In genomic region chr11:33732176-33732575, GRCh38 we compare ENCODE assay signal across 1 cellular context.
A peak's percentile ranks its signal among the peaks of the same experiment; 100 is the strongest.
TF ChIP-seq lines count a peak whose summit lies in the region.

No MANE protein-coding gene starts in this region.

TF ChIP-seq in GM12878, 131 proteins besides CTCF, POLR2A, EP300 and RAD21:
- TF ChIP-seq SMAD1 (IDR thresholded peaks at IDR 0.05; ENCODE audit: low read depth, partially characterized antibody): no peak
- TF ChIP-seq, protein P1, sequence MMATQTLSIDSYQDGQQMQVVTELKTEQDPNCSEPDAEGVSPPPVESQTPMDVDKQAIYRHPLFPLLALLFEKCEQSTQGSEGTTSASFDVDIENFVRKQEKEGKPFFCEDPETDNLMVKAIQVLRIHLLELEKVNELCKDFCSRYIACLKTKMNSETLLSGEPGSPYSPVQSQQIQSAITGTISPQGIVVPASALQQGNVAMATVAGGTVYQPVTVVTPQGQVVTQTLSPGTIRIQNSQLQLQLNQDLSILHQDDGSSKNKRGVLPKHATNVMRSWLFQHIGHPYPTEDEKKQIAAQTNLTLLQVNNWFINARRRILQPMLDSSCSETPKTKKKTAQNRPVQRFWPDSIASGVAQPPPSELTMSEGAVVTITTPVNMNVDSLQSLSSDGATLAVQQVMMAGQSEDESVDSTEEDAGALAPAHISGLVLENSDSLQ (IDR thresholded peaks at IDR 0.05): peak; percentile 4; the same call in 1 of the 2 replicates
- TF ChIP-seq NBN (IDR thresholded peaks at IDR 0.05): 0 out of 2 replicates have a peak, but pooled peaks have one; percentile 23
- TF ChIP-seq ZNF217 (IDR thresholded peaks at IDR 0.05): no peak
- no peak for TF ChIP-seq BCL3 (IDR thresholded peaks at IDR 0.05; ENCODE audit: borderline replicate concordance, insufficient read depth, low read depth, low read length, poor library complexity, severe bottlenecking)
- no peak for TF ChIP-seq CREB1 (IDR thresholded peaks at IDR 0.05; ENCODE audit: low read depth)
- no peak for TF ChIP-seq ZNF622 (IDR thresholded peaks at IDR 0.05)
- no peak for TF ChIP-seq EZH2 (IDR thresholded peaks at IDR 0.05; ENCODE audit: borderline replicate concordance, control insufficient read depth, low read depth, low read length)
- no peak for TF ChIP-seq NR2F1 (conservative IDR thresholded peaks at IDR 0.05)
- 0 out of 2 replicates have a peak, but pooled peaks have one; percentile 14 for TF ChIP-seq CBX5 (IDR thresholded peaks at IDR 0.05; ENCODE audit: low read depth)
- no peak for TF ChIP-seq HCFC1 (IDR thresholded peaks at IDR 0.05; ENCODE audit: low read length)
- TF ChIP-seq RELB (IDR thresholded peaks at IDR 0.05; ENCODE audit: low read depth): 0 out of 2 replicates have a peak, but pooled peaks have one; percentile 26
- TF ChIP-seq PAX8 (IDR thresholded peaks at IDR 0.05): no peak
- TF ChIP-seq, protein P2, sequence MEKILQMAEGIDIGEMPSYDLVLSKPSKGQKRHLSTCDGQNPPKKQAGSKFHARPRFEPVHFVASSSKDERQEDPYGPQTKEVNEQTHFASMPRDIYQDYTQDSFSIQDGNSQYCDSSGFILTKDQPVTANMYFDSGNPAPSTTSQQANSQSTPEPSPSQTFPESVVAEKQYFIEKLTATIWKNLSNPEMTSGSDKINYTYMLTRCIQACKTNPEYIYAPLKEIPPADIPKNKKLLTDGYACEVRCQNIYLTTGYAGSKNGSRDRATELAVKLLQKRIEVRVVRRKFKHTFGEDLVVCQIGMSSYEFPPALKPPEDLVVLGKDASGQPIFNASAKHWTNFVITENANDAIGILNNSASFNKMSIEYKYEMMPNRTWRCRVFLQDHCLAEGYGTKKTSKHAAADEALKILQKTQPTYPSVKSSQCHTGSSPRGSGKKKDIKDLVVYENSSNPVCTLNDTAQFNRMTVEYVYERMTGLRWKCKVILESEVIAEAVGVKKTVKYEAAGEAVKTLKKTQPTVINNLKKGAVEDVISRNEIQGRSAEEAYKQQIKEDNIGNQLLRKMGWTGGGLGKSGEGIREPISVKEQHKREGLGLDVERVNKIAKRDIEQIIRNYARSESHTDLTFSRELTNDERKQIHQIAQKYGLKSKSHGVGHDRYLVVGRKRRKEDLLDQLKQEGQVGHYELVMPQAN (conservative IDR thresholded peaks at IDR 0.05): no peak
- no peak for TF ChIP-seq TCF7 (IDR thresholded peaks at IDR 0.05; ENCODE audit: borderline replicate concordance)
- TF ChIP-seq TCF3 (IDR thresholded peaks at IDR 0.05; ENCODE audit: borderline replicate concordance, insufficient read depth, low read depth, low read length): no peak
- TF ChIP-seq SPI1 (IDR thresholded peaks at IDR 0.05; ENCODE audit: borderline replicate concordance, insufficient read depth, low read depth, low read length): peak; percentile 73; the same call in 1 of the 2 replicates
- TF ChIP-seq REST (IDR thresholded peaks at IDR 0.05; ENCODE audit: low read depth, low read length): no peak
- 0 out of 2 replicates have a peak, but pooled peaks have one; percentile 1 for TF ChIP-seq ZBED1 (IDR thresholded peaks at IDR 0.05; ENCODE audit: borderline replicate concordance)
- TF ChIP-seq TCF12 (IDR thresholded peaks at IDR 0.05; ENCODE audit: low read depth, low read length): no peak
- TF ChIP-seq RUNX3 (IDR thresholded peaks at IDR 0.05; ENCODE audit: low read length): peak; percentile 5; the same call in 1 of the 2 replicates
- no peak for TF ChIP-seq SUZ12 (IDR thresholded peaks at IDR 0.05; ENCODE audit: unreplicated experiment)
- no peak for TF ChIP-seq NRF1 (conservative IDR thresholded peaks at IDR 0.05; ENCODE audit: low read depth, low read length)
- TF ChIP-seq IKZF2 (IDR thresholded peaks at IDR 0.05): no peak; a peak in 1 of 4 replicates
- no peak for TF ChIP-seq FOXM1 (IDR thresholded peaks at IDR 0.05; ENCODE audit: low read depth, low read length)
- TF ChIP-seq HDGF (IDR thresholded peaks at IDR 0.05): peak; percentile 24; the same call in 1 of the 2 replicates
- TF ChIP-seq WRNIP1 (IDR thresholded peaks at IDR 0.05; ENCODE audit: borderline replicate concordance, low read depth, low read length): no peak
- TF ChIP-seq, protein P3, sequence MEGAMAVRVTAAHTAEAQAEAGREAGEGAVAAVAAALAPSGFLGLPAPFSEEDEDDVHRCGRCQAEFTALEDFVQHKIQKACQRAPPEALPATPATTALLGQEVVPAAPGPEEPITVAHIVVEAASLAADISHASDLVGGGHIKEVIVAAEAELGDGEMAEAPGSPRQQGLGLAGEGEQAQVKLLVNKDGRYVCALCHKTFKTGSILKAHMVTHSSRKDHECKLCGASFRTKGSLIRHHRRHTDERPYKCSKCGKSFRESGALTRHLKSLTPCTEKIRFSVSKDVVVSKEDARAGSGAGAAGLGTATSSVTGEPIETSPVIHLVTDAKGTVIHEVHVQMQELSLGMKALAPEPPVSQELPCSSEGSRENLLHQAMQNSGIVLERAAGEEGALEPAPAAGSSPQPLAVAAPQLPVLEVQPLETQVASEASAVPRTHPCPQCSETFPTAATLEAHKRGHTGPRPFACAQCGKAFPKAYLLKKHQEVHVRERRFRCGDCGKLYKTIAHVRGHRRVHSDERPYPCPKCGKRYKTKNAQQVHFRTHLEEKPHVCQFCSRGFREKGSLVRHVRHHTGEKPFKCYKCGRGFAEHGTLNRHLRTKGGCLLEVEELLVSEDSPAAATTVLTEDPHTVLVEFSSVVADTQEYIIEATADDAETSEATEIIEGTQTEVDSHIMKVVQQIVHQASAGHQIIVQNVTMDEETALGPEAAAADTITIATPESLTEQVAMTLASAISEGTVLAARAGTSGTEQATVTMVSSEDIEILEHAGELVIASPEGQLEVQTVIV (IDR thresholded peaks at IDR 0.05; ENCODE audit: borderline replicate concordance, partially characterized antibody): no peak
- TF ChIP-seq IKZF1 (conservative IDR thresholded peaks at IDR 0.05): peak; percentile 46
- no peak for TF ChIP-seq BRCA1 (IDR thresholded peaks at IDR 0.05; ENCODE audit: low read depth, low read length)
TF ChIP-seq in GM12878: peak in this region for 9.
